18 cellular contexts compared by ENCODE assay signal in genomic region chr2:136325844-136326291, GRCh38.
DNase-seq lines count a peak whose midpoint lies in the region; ATAC-seq lines count a peak whose summit lies in the region.
"Had no signal": no experiment of that assay in that cellular context is flagged by ENCODE, and none has a peak within 500 bp of the region (broad histone marks: within the 10 kb centered on the region; RNA-seq: fewer than 3 reads in every experiment).

No MANE protein-coding gene starts in this region.

- no peaks in the 10 kb centered on the region for H3K27me3 Mint-ChIP-seq in activated naive CD8-positive, alpha-beta T cell
- no peaks in the 10 kb centered on the region for H3K27me3 Mint-ChIP-seq in activated naive CD8-positive, alpha-beta T cell treated with anti-CD3 and anti-CD28 coated beads for 36 hours
- H3K27me3 Mint-ChIP-seq in activated CD4-positive, alpha-beta memory T cell treated with anti-CD3 and anti-CD28 coated beads, Interleukin-2, amount 10 ng/mL, durations not matched to agents 7 days and 5 days = no peaks in the 10 kb centered on the region

- peak overlapping the region; percentile 51 for H3K27ac Mint-ChIP-seq in activated naive CD8-positive, alpha-beta T cell
- H3K27ac Mint-ChIP-seq in activated naive CD8-positive, alpha-beta T cell treated with anti-CD3 and anti-CD28 coated beads for 36 hours = no peak overlapping the region
- peak overlapping the region; percentile 23 for H3K27ac Mint-ChIP-seq in activated CD4-positive, alpha-beta memory T cell treated with anti-CD3 and anti-CD28 coated beads, Interleukin-2, amount 10 ng/mL, durations not matched to agents 7 days and 5 days
- H3K27ac Mint-ChIP-seq: HFFc6 had no signal

- H3K9me3 Mint-ChIP-seq in activated naive CD8-positive, alpha-beta T cell (ENCODE audit: low read depth) = no peaks in the 10 kb centered on the region
- H3K9me3 Mint-ChIP-seq in activated naive CD8-positive, alpha-beta T cell treated with anti-CD3 and anti-CD28 coated beads for 36 hours = peaks cover 3% of the 10 kb centered on the region
- peaks cover 5% of the 10 kb centered on the region for H3K9me3 Mint-ChIP-seq in activated CD4-positive, alpha-beta memory T cell treated with anti-CD3 and anti-CD28 coated beads, Interleukin-2, amount 10 ng/mL, durations not matched to agents 7 days and 5 days
- H3K9me3 Mint-ChIP-seq: activated T-cell treated with anti-CD3 and anti-CD28 coated beads, Interleukin-2, amount 50 U/mL, for 4 hours; neural crest cell; stimulated activated effector memory CD8-positive, alpha-beta T cell treated with anti-CD3 and anti-CD28 coated beads, Interleukin-12 subunit alpha, Interleukin-12 subunit beta, amount 100 ng/mL, for 72 hours had no signal

- DNase-seq in activated naive CD8-positive, alpha-beta T cell treated with anti-CD3 and anti-CD28 coated beads for 36 hours = no peak
- no peak for DNase-seq in activated CD4-positive, alpha-beta memory T cell treated with anti-CD3 and anti-CD28 coated beads, Interleukin-2, amount 10 ng/mL, durations not matched to agents 7 days and 5 days
- peak; percentile 82 for DNase-seq in renal cortical epithelial cell (ENCODE audit: low read depth)
- DNase-seq in NCI-H1436 treated with DMSO at 0.1 percent for 48 hours (lab: John Stamatoyannopoulos, UW) = no peak
- DNase-seq in DMS 273 treated with DMSO at 0.1 percent for 48 hours (lab: John Stamatoyannopoulos, UW) = no peak
- DNase-seq: activated CD4-positive, alpha-beta T cell treated with anti-CD3 and anti-CD28 coated beads for 4 hours; activated T-cell treated with anti-CD3 and anti-CD28 coated beads, Interleukin-2, amount 50 U/mL, for 4 hours; HFFc6; mesendoderm; NCI-H2227 treated with DMSO at 0.1 percent for 48 hours; spleen; T1000 had no signal

- peaks cover 70% of the 10 kb centered on the region for H3K4me1 Mint-ChIP-seq in activated naive CD8-positive, alpha-beta T cell (ENCODE audit: low read depth)
- peaks cover 55% of the 10 kb centered on the region for H3K4me1 Mint-ChIP-seq in activated naive CD8-positive, alpha-beta T cell treated with anti-CD3 and anti-CD28 coated beads for 36 hours
- peaks cover 75% of the 10 kb centered on the region for H3K4me1 Mint-ChIP-seq in activated CD4-positive, alpha-beta memory T cell treated with anti-CD3 and anti-CD28 coated beads, Interleukin-2, amount 10 ng/mL, durations not matched to agents 7 days and 5 days

- ATAC-seq in HG02938 (IDR thresholded peaks at IDR 0.05; ENCODE audit: unreplicated experiment) (peak; percentile 41), GM18511 (IDR thresholded peaks at IDR 0.05; ENCODE audit: unreplicated experiment) (no peak)
- ATAC-seq: activated T-cell treated with anti-CD3 and anti-CD28 coated beads, Interleukin-2, amount 50 U/mL, for 4 hours; Right ventricle myocardium inferior; stimulated activated effector memory CD8-positive, alpha-beta T cell treated with anti-CD3 and anti-CD28 coated beads, Interleukin-12 subunit alpha, Interleukin-12 subunit beta, amount 100 ng/mL, for 72 hours had no signal

- H3K36me3 Mint-ChIP-seq in activated naive CD8-positive, alpha-beta T cell = peaks cover 2% of the 10 kb centered on the region
- H3K36me3 Mint-ChIP-seq in activated naive CD8-positive, alpha-beta T cell treated with anti-CD3 and anti-CD28 coated beads for 36 hours = peaks cover 10% of the 10 kb centered on the region
- peaks cover 16% of the 10 kb centered on the region for H3K36me3 Mint-ChIP-seq in activated CD4-positive, alpha-beta memory T cell treated with anti-CD3 and anti-CD28 coated beads, Interleukin-2, amount 10 ng/mL, durations not matched to agents 7 days and 5 days (ENCODE audit: low read depth)
- H3K36me3 Mint-ChIP-seq: stimulated activated effector memory CD8-positive, alpha-beta T cell treated with anti-CD3 and anti-CD28 coated beads, Interleukin-12 subunit alpha, Interleukin-12 subunit beta, amount 100 ng/mL, for 72 hours had no signal

- peak overlapping the region; percentile 39 for H3K4me3 Mint-ChIP-seq in activated naive CD8-positive, alpha-beta T cell
- no peak overlapping the region for H3K4me3 Mint-ChIP-seq in activated naive CD8-positive, alpha-beta T cell treated with anti-CD3 and anti-CD28 coated beads for 36 hours
- no peak overlapping the region for H3K4me3 Mint-ChIP-seq in activated CD4-positive, alpha-beta memory T cell treated with anti-CD3 and anti-CD28 coated beads, Interleukin-2, amount 10 ng/mL, durations not matched to agents 7 days and 5 days
- H3K4me3 Mint-ChIP-seq: activated T-cell treated with anti-CD3 and anti-CD28 coated beads, Interleukin-2, amount 50 U/mL, for 4 hours; HFFc6; neural crest cell had no signal

- CTCF ChIA-PET in activated CD4-positive, alpha-beta memory T cell treated with anti-CD3 and anti-CD28 coated beads, Interleukin-2, amount 10 ng/mL, durations not matched to agents 7 days and 5 days (lab: Charles Lee) = no interaction called here

- POLR2A ChIA-PET in activated CD4-positive, alpha-beta memory T cell treated with anti-CD3 and anti-CD28 coated beads, Interleukin-2, amount 10 ng/mL, durations not matched to agents 7 days and 5 days (lab: Charles Lee) = interaction anchor here (1.6 to 2.6 kb wide), 5 partner anchors 37 to 189 kb away, joined by 9 to 25 read pairs (median 17); no protein-coding TSS in a partner anchor
